13 cellular contexts compared by ENCODE assay signal in genomic region chr6:143759666-143760065, GRCh38.
DNase-seq lines count a peak whose midpoint lies in the region; ATAC-seq, FAIRE-seq and TF ChIP-seq lines count a peak whose summit lies in the region.
"Had no signal": no experiment of that assay in that cellular context is flagged by ENCODE, and none has a peak within 500 bp of the region (broad histone marks: within the 10 kb centered on the region; RNA-seq: fewer than 3 reads in every experiment).

No MANE protein-coding gene starts in this region.

- TF ChIP-seq CTCF in IMR-90 (conservative IDR thresholded peaks at IDR 0.05; ENCODE audit: low read depth, low read length) (no peak), K562 (IDR thresholded peaks at IDR 0.05 in 2 of 3, conservative IDR thresholded peaks at IDR 0.05 in 1 of 3; ENCODE audit: insufficient read depth in 2 of 3, low read depth in 1 of 3, low read length in 3 of 3) (no peak), colonic mucosa (IDR thresholded peaks at IDR 0.05) (no peak)

- in situ Hi-C loops in IMR-90 (cut with MboI; ENCODE audit: low sequenced_read_pairs) (no loop called here), K562 (cut with MboI) (no loop called here)

- dilution Hi-C loops in IMR-90 (cut with HindIII; ENCODE audit: low sequenced_read_pairs, unreplicated experiment): no loop called here

- DNase-seq in AG20443 (ENCODE audit: low spot score) (peak; percentile 52), IMR-90 (peak; percentile 41), K562 (ENCODE audit: extremely low read depth in 1 of 4, low spot score in 3 of 4) (no peak), colonic mucosa (no peak), medulla oblongata (ENCODE audit: extremely low spot score) (no peak), NCI-H2227 (lab: John Stamatoyannopoulos, UW; ENCODE audit: unreplicated experiment) (no peak)
- no peak for DNase-seq in naive thymus-derived CD4-positive, alpha-beta T cell
- DNase-seq: activated CD8-positive, alpha-beta memory T cell treated with anti-CD3 and anti-CD28 coated beads, Interleukin-2, amount 10 ng/mL, durations not matched to agents 7 days and 5 days; T-helper 9 cell had no signal

- H3K27ac Mint-ChIP-seq in naive thymus-derived CD4-positive, alpha-beta T cell: peak overlapping the region in 6 of 9 donors; percentile 19 to 51 (median 39)
- H3K27ac Mint-ChIP-seq: activated CD8-positive, alpha-beta memory T cell treated with anti-CD3 and anti-CD28 coated beads, Interleukin-2, amount 10 ng/mL, durations not matched to agents 7 days and 5 days had no signal

- H4K91ac ChIP-seq in IMR-90 (ENCODE audit: insufficient read depth, low read depth, low read length): no peak overlapping the region

- H3K9me1 ChIP-seq in IMR-90 (ENCODE audit: insufficient read depth, low read length) (peaks cover 13% of the 10 kb centered on the region), K562 (ENCODE audit: control insufficient read depth, insufficient read depth, low read length) (no peaks in the 10 kb centered on the region)

- no peak overlapping the region for H2BK120ac ChIP-seq in IMR-90 (ENCODE audit: low read depth, low read length)

- H3K9me3 ChIP-seq in IMR-90 (ENCODE audit: control insufficient read depth, insufficient read depth, low read length): no peaks in the 10 kb centered on the region
- 0 out of 2 replicates have a peak, but pooled peaks cover 2% of the 10 kb centered on the region for H3K9me3 ChIP-seq in K562 (replicated peaks; ENCODE audit: control insufficient read depth, insufficient read depth, low read depth, low read length)
- no peaks in the 10 kb centered on the region for H3K9me3 ChIP-seq in naive thymus-derived CD4-positive, alpha-beta T cell (ENCODE audit: control insufficient read depth in 2 of 3, low read length in 3 of 3)
- no peaks in the 10 kb centered on the region for H3K9me3 ChIP-seq in colonic mucosa

- ATAC-seq in IMR-90 (ENCODE audit: low read depth) (no peak), K562 (peak; percentile 34; the same call in 1 of the 3 replicates), GM19035 (IDR thresholded peaks at IDR 0.05; ENCODE audit: unreplicated experiment) (no peak)
- ATAC-seq in naive thymus-derived CD4-positive, alpha-beta T cell: peak; percentile 47
- ATAC-seq: activated CD8-positive, alpha-beta memory T cell treated with anti-CD3 and anti-CD28 coated beads, Interleukin-2, amount 10 ng/mL, durations not matched to agents 7 days and 5 days had no signal

- no peak for TF ChIP-seq EP300 in K562 (IDR thresholded peaks at IDR 0.05; ENCODE audit: low read length)

- no TSS peak for BruUV-seq in IMR-90 (replicated peaks; lab: Mats Ljungman, UMichigan)
- no TSS peak for BruUV-seq in K562 (replicated peaks; lab: Mats Ljungman, UMichigan)

- no peaks in the 10 kb centered on the region for H3K27me3 Mint-ChIP-seq in naive thymus-derived CD4-positive, alpha-beta T cell
- H3K27me3 Mint-ChIP-seq: activated CD8-positive, alpha-beta memory T cell treated with anti-CD3 and anti-CD28 coated beads, Interleukin-2, amount 10 ng/mL, durations not matched to agents 7 days and 5 days had no signal

- H3K9ac ChIP-seq in IMR-90 (ENCODE audit: low read depth, low read length): no peak overlapping the region
- H3K9ac ChIP-seq in K562 (ENCODE audit: insufficient read depth in 1 of 2, low read depth in 2 of 2, low read length in 2 of 2): no peak overlapping the region
- H3K9ac ChIP-seq in colonic mucosa (ENCODE audit: low read depth in 2 of 2, low read length in 2 of 2): no peak overlapping the region
- H3K9ac ChIP-seq: KMS-11 had no signal

- no peaks in the 10 kb centered on the region for H4K20me1 ChIP-seq in IMR-90 (ENCODE audit: insufficient read depth, low read length)
- H4K20me1 ChIP-seq in K562 (replicated peaks; ENCODE audit: control insufficient read depth, insufficient read depth, low read length): no peaks in the 10 kb centered on the region

- H3K4ac ChIP-seq in IMR-90 (ENCODE audit: low read depth, low read length): no peak overlapping the region

- TF ChIP-seq POLR2A in IMR-90 (IDR thresholded peaks at IDR 0.05; ENCODE audit: low read depth, low read length) (no peak), K562 (conservative IDR thresholded peaks at IDR 0.05) (no peak)

- H3K79me1 ChIP-seq in IMR-90 (ENCODE audit: low read depth in 1 of 2, low read length in 2 of 2): peaks cover 12 to 26% of the 10 kb centered on the region in 2 experiments

- no peaks in the 10 kb centered on the region for H3K9me3 Mint-ChIP-seq in naive thymus-derived CD4-positive, alpha-beta T cell

- no peaks in the 10 kb centered on the region for H3K79me2 ChIP-seq in K562 (ENCODE audit: control insufficient read depth, insufficient read depth, low read length)

- no peak overlapping the region for H3K56ac ChIP-seq in IMR-90 (ENCODE audit: extremely low read depth, insufficient read depth, low read length)

- WGBS in IMR-90 (ENCODE audit: extremely low coverage in 2 of 2, insufficient read length in 1 of 2), 2 experiments: 80% methylated on average over 1 of the region's 3 CpGs; no CpG with 5 or more reads in 1 of the 2 experiments
- 75% methylated on average over 3 of the region's 3 CpGs for WGBS in K562 (ENCODE audit: insufficient coverage, low coverage, missing lambda C conversion rate)

- H3K36me3 Mint-ChIP-seq in naive thymus-derived CD4-positive, alpha-beta T cell: peaks cover 0 to 35% (median 17%) of the 10 kb centered on the region in 5 donors

- no peak overlapping the region for H2BK20ac ChIP-seq in IMR-90 (ENCODE audit: low read depth, low read length)

- no peak overlapping the region for H3K4me3 ChIP-seq in IMR-90 (ENCODE audit: insufficient read depth, low read depth, low read length)
- H3K4me3 ChIP-seq in K562: no peak overlapping the region
- no peak overlapping the region for H3K4me3 ChIP-seq in naive thymus-derived CD4-positive, alpha-beta T cell (ENCODE audit: low read length)
- H3K4me3 ChIP-seq in colonic mucosa: no peak overlapping the region
- H3K4me3 ChIP-seq: coronary artery had no signal

- FAIRE-seq in K562 (lab: Jason Lieb, UNC): no peak
- FAIRE-seq: GM18507 had no signal

- no peak overlapping the region for H2AK5ac ChIP-seq in IMR-90 (ENCODE audit: low read depth, low read length)

- no peaks in the 10 kb centered on the region for H3K4me1 ChIP-seq in IMR-90 (ENCODE audit: control insufficient read depth, insufficient read depth, low read length)
- H3K4me1 ChIP-seq in K562 (replicated peaks in 1 of 2; ENCODE audit: control insufficient read depth in 2 of 2, insufficient read depth in 2 of 2, low read length in 2 of 2): peaks cover 4 to 9% of the 10 kb centered on the region in 2 experiments; a peak in 3 of 5 replicates
- no peaks in the 10 kb centered on the region for H3K4me1 ChIP-seq in naive thymus-derived CD4-positive, alpha-beta T cell (ENCODE audit: control insufficient read depth in 2 of 2, insufficient read depth in 2 of 2, low read length in 2 of 2)
- no peaks in the 10 kb centered on the region for H3K4me1 ChIP-seq in colonic mucosa

- no peak overlapping the region for H3K23ac ChIP-seq in IMR-90 (ENCODE audit: low read depth, low read length)

- H3K4me2 ChIP-seq in IMR-90 (ENCODE audit: low read depth, low read length) (no peak overlapping the region), K562 (ENCODE audit: insufficient read depth, low read length) (no peak overlapping the region)
- H3K4me2 ChIP-seq: KMS-11 had no signal

- no peak overlapping the region for H3K18ac ChIP-seq in IMR-90 (ENCODE audit: low read depth, low read length)

- no peak overlapping the region for H4K8ac ChIP-seq in IMR-90 (ENCODE audit: low read depth in 2 of 2, low read length in 2 of 2)

- no peak overlapping the region for H2BK5ac ChIP-seq in IMR-90 (ENCODE audit: low read depth, low read length, poor library complexity, severe bottlenecking)

- H2AFZ ChIP-seq in IMR-90 (replicated peaks; ENCODE audit: low read length, poor library complexity): no peak overlapping the region
- no peak overlapping the region for H2AFZ ChIP-seq in K562 (ENCODE audit: low read depth, low read length)

- H3K4me1 Mint-ChIP-seq in naive thymus-derived CD4-positive, alpha-beta T cell: peaks cover 9 to 38% (median 29%) of the 10 kb centered on the region in 7 donors

- CTCF ChIA-PET in IMR-90 (lab: Yijun Ruan, JAX) (interaction anchor here (0.7 kb wide), 1 partner anchor 1285 kb away, joined by 6 read pairs; no protein-coding TSS in a partner anchor), K562 (lab: Yijun Ruan, JAX; ENCODE audit: low intra/inter-chr PET ratio) (no interaction called here)
- CTCF ChIA-PET in naive thymus-derived CD4-positive, alpha-beta T cell (lab: Charles Lee): no interaction called here

- H3K27me3 ChIP-seq in IMR-90 (ENCODE audit: control insufficient read depth, insufficient read depth, low read length) (no peaks in the 10 kb centered on the region), K562 (ENCODE audit: control insufficient read depth in 2 of 2, insufficient read depth in 2 of 2, low read length in 2 of 2) (no peaks in the 10 kb centered on the region), colonic mucosa (no peaks in the 10 kb centered on the region)
- no peaks in the 10 kb centered on the region for H3K27me3 ChIP-seq in naive thymus-derived CD4-positive, alpha-beta T cell (ENCODE audit: control insufficient read depth in 2 of 2, insufficient read depth in 2 of 2, low read length in 2 of 2)

- H3K14ac ChIP-seq in IMR-90 (replicated peaks; ENCODE audit: low read depth, low read length): no peak overlapping the region

- POLR2A ChIA-PET in IMR-90 (lab: Charles Lee; ENCODE audit: unreplicated experiment) (interaction anchor here (0.6 kb wide), 2 partner anchors 183 to 742 kb away, joined by 3 to 6 read pairs; no protein-coding TSS in a partner anchor), K562 (lab: Yijun Ruan, JAX) (no interaction called here)
- POLR2A ChIA-PET in naive thymus-derived CD4-positive, alpha-beta T cell (lab: Charles Lee): no interaction called here

- no peak overlapping the region for H2BK15ac ChIP-seq in IMR-90 (ENCODE audit: low read depth, low read length)

- H3K4me3 Mint-ChIP-seq in naive thymus-derived CD4-positive, alpha-beta T cell: peak overlapping the region in 5 of 10 donors; percentile 21 to 62 (median 32)
- H3K4me3 Mint-ChIP-seq: activated CD8-positive, alpha-beta memory T cell treated with anti-CD3 and anti-CD28 coated beads, Interleukin-2, amount 10 ng/mL, durations not matched to agents 7 days and 5 days had no signal

- no peak for TF ChIP-seq RAD21 in IMR-90 (IDR thresholded peaks at IDR 0.05; ENCODE audit: low read length)
- TF ChIP-seq RAD21 in K562 (CRISPR knock-in tag; conservative IDR thresholded peaks at IDR 0.05 in 1 of 2, IDR thresholded peaks at IDR 0.05 in 1 of 2): no peak

- peaks cover 28% of the 10 kb centered on the region for H3K36me3 ChIP-seq in IMR-90 (ENCODE audit: control insufficient read depth, insufficient read depth, low read length)
- no peaks in the 10 kb centered on the region for H3K36me3 ChIP-seq in K562 (ENCODE audit: control insufficient read depth, insufficient read depth, low read length)
- H3K36me3 ChIP-seq in naive thymus-derived CD4-positive, alpha-beta T cell (ENCODE audit: control insufficient read depth in 2 of 3, insufficient read depth in 3 of 3, low read length in 3 of 3): no peaks in the 10 kb centered on the region
- H3K36me3 ChIP-seq in colonic mucosa: no peaks in the 10 kb centered on the region

- H2AK9ac ChIP-seq in IMR-90 (replicated peaks; ENCODE audit: low read depth, low read length, poor library complexity): no peak overlapping the region

- no peak overlapping the region for H3K27ac ChIP-seq in IMR-90 (ENCODE audit: insufficient read depth, low read length)
- H3K27ac ChIP-seq in K562 (ENCODE audit: extremely low read depth, low read depth, low read length): no peak overlapping the region
- H3K27ac ChIP-seq in naive thymus-derived CD4-positive, alpha-beta T cell (ENCODE audit: low read depth, low read length): no peak overlapping the region
- H3K27ac ChIP-seq in colonic mucosa: no peak overlapping the region
- H3K27ac ChIP-seq: KMS-11 had no signal

- intact Hi-C loops in IMR-90 (cut with micrococcal nuclease) (no loop called here), K562 (cut with micrococcal nuclease) (no loop called here), colonic mucosa (cut with DNase I) (loop anchor here (10.0 kb wide), 1 partner anchor 175 kb away; no protein-coding TSS in a partner anchor)
- intact Hi-C loops in naive thymus-derived CD4-positive, alpha-beta T cell (cut with micrococcal nuclease): no loop called here

- no peak overlapping the region for H4K5ac ChIP-seq in IMR-90 (ENCODE audit: low read depth, low read length)

Comparison
In these comparisons a context has a peak if more than half of its experiments do, and no peak if none do; other contexts are left out.
1. DNase-seq: peak in AG20443 (single experiment) and IMR-90 (single experiment); none in K562 (0 of 4), naive thymus-derived CD4-positive, alpha-beta T cell (0 of 9), colonic mucosa (single experiment), medulla oblongata (single experiment) and NCI-H2227 (single experiment).
2. ATAC-seq: peak in K562 (single experiment) and naive thymus-derived CD4-positive, alpha-beta T cell (single experiment); none in IMR-90 (single experiment) and GM19035 (single experiment).